8 cellular contexts compared by ENCODE assay signal in genomic region chr9:96449522-96449843, GRCh38. TPM values are rescaled to one million over a fixed set of nuclear protein-coding genes. Genes with fewer than 3 reads are reported as not detected.
DNase-seq lines count a peak whose midpoint lies in the region; ATAC-seq and TF ChIP-seq lines count a peak whose summit lies in the region.

No MANE protein-coding gene starts in this region.

- no peaks in the 10 kb centered on the region for H3F3A ChIP-seq in GM23338 (replicated peaks; ENCODE audit: low read depth)

- no peaks in the 10 kb centered on the region for H3K36me3 Mint-ChIP-seq in GM23338 (ENCODE audit: low read depth)

- peaks cover 26% of the 10 kb centered on the region for H3K27me3 Mint-ChIP-seq in GM23338 (ENCODE audit: insufficient read depth, low read depth, poor library complexity)

- peak overlapping the region; percentile 84 for H3K4me2 ChIP-seq in GM23338

- DNase-seq in GM23338 (ENCODE audit: low spot score) (peak; percentile 81), NT2/D1 (ENCODE audit: low read depth, low spot score) (no peak), epithelial cell of proximal tubule (ENCODE audit: low read depth) (no peak), omental fat pad (ENCODE audit: low spot score) (no peak), DMS 273 treated with DMSO at 0.1 percent for 48 hours (lab: John Stamatoyannopoulos, UW) (no peak)
- no peak for DNase-seq in effector CD4-positive, alpha-beta T cell
- DNase-seq in activated effector memory CD4-positive, alpha-beta T cell treated with Interleukin-2 at 50 U/mL for 16 hours, result no peak

- H3K4me1 Mint-ChIP-seq in GM23338, result peaks cover 13% of the 10 kb centered on the region

- TF ChIP-seq CTCF in GM12875 (IDR thresholded peaks at IDR 0.05; ENCODE audit: borderline replicate concordance, insufficient read depth, low read depth, low read length) (no peak), GM23338 (conservative IDR thresholded peaks at IDR 0.05; ENCODE audit: low read depth in 2 of 2) (no peak), epithelial cell of proximal tubule (conservative IDR thresholded peaks at IDR 0.05; ENCODE audit: low read depth, low read length) (no peak), omental fat pad (IDR thresholded peaks at IDR 0.05) (no peak)

- H3K9me3 ChIP-seq in NT2/D1 (ENCODE audit: insufficient read depth, low read length), result no peaks in the 10 kb centered on the region

- no peak overlapping the region for H3K27ac Mint-ChIP-seq in GM23338

- peaks cover 7% of the 10 kb centered on the region; the same call in 1 of the 2 replicates for H4K20me1 ChIP-seq in GM23338 (replicated peaks; ENCODE audit: insufficient read depth)

- H3K9ac ChIP-seq in NT2/D1 (ENCODE audit: insufficient read length, low read depth), result peak overlapping the region; percentile 12

- no peaks in the 10 kb centered on the region; the same call in 2 of the 3 replicates for H3K9me3 Mint-ChIP-seq in GM23338

- peak; percentile 60 for ATAC-seq in GM23338
- ATAC-seq in omental fat pad (ENCODE audit: low FRiP score), result peak; percentile 5

- peaks cover 29% of the 10 kb centered on the region for H3K79me2 ChIP-seq in GM23338 (replicated peaks; ENCODE audit: insufficient read depth)

- peak overlapping the region; percentile 51 for H3K4me3 ChIP-seq in GM12875 (ENCODE audit: low read depth, low read length)
- peak overlapping the region; percentile 65 for H3K4me3 ChIP-seq in GM23338
- peak overlapping the region; percentile 32 for H3K4me3 ChIP-seq in NT2/D1 (ENCODE audit: insufficient read length, low read depth)
- H3K4me3 ChIP-seq in epithelial cell of proximal tubule (ENCODE audit: low read depth, low read length), result peak overlapping the region; percentile 64

- no peak overlapping the region for H3K27ac ChIP-seq in GM23338 (ENCODE audit: low read depth)

- H2AFZ ChIP-seq in GM23338, result peak overlapping the region; percentile 85

- peak overlapping the region; percentile 77 for H3K4me3 Mint-ChIP-seq in GM23338

- H3K4me1 ChIP-seq in GM23338 (ENCODE audit: insufficient read depth), result no peaks in the 10 kb centered on the region
- H3K4me1 ChIP-seq in NT2/D1 (ENCODE audit: insufficient read depth, insufficient read length), result peaks cover 5% of the 10 kb centered on the region

- H3K36me3 ChIP-seq in GM23338 (ENCODE audit: insufficient read depth) (no peaks in the 10 kb centered on the region), NT2/D1 (ENCODE audit: insufficient read depth, insufficient read length, low read length) (no peaks in the 10 kb centered on the region)

- no peaks in the 10 kb centered on the region for H3K9me2 ChIP-seq in GM23338 (ENCODE audit: insufficient read depth)

- peaks cover 31% of the 10 kb centered on the region for H3K27me3 ChIP-seq in GM23338 (ENCODE audit: insufficient read depth)
- H3K27me3 ChIP-seq in NT2/D1 (ENCODE audit: insufficient read depth, insufficient read length), result peaks cover 34% of the 10 kb centered on the region

TF ChIP-seq in GM23338, 12 proteins besides CTCF, POLR2A, EP300 and RAD21:
- TF ChIP-seq ZNF331 (CRISPR knock-in tag; IDR thresholded peaks at IDR 0.05; ENCODE audit: low read depth) (no peak), JUNB (IDR thresholded peaks at IDR 0.05; ENCODE audit: unreplicated experiment) (no peak), CREB1 (CRISPR knock-in tag; IDR thresholded peaks at IDR 0.05; ENCODE audit: low read depth) (no peak), ZNF114 (CRISPR knock-in tag; IDR thresholded peaks at IDR 0.05) (no peak), NANOG (IDR thresholded peaks at IDR 0.05; ENCODE audit: borderline replicate concordance) (no peak), STAT1 (IDR thresholded peaks at IDR 0.05; ENCODE audit: unreplicated experiment) (no peak)
- TF ChIP-seq, protein P1, sequence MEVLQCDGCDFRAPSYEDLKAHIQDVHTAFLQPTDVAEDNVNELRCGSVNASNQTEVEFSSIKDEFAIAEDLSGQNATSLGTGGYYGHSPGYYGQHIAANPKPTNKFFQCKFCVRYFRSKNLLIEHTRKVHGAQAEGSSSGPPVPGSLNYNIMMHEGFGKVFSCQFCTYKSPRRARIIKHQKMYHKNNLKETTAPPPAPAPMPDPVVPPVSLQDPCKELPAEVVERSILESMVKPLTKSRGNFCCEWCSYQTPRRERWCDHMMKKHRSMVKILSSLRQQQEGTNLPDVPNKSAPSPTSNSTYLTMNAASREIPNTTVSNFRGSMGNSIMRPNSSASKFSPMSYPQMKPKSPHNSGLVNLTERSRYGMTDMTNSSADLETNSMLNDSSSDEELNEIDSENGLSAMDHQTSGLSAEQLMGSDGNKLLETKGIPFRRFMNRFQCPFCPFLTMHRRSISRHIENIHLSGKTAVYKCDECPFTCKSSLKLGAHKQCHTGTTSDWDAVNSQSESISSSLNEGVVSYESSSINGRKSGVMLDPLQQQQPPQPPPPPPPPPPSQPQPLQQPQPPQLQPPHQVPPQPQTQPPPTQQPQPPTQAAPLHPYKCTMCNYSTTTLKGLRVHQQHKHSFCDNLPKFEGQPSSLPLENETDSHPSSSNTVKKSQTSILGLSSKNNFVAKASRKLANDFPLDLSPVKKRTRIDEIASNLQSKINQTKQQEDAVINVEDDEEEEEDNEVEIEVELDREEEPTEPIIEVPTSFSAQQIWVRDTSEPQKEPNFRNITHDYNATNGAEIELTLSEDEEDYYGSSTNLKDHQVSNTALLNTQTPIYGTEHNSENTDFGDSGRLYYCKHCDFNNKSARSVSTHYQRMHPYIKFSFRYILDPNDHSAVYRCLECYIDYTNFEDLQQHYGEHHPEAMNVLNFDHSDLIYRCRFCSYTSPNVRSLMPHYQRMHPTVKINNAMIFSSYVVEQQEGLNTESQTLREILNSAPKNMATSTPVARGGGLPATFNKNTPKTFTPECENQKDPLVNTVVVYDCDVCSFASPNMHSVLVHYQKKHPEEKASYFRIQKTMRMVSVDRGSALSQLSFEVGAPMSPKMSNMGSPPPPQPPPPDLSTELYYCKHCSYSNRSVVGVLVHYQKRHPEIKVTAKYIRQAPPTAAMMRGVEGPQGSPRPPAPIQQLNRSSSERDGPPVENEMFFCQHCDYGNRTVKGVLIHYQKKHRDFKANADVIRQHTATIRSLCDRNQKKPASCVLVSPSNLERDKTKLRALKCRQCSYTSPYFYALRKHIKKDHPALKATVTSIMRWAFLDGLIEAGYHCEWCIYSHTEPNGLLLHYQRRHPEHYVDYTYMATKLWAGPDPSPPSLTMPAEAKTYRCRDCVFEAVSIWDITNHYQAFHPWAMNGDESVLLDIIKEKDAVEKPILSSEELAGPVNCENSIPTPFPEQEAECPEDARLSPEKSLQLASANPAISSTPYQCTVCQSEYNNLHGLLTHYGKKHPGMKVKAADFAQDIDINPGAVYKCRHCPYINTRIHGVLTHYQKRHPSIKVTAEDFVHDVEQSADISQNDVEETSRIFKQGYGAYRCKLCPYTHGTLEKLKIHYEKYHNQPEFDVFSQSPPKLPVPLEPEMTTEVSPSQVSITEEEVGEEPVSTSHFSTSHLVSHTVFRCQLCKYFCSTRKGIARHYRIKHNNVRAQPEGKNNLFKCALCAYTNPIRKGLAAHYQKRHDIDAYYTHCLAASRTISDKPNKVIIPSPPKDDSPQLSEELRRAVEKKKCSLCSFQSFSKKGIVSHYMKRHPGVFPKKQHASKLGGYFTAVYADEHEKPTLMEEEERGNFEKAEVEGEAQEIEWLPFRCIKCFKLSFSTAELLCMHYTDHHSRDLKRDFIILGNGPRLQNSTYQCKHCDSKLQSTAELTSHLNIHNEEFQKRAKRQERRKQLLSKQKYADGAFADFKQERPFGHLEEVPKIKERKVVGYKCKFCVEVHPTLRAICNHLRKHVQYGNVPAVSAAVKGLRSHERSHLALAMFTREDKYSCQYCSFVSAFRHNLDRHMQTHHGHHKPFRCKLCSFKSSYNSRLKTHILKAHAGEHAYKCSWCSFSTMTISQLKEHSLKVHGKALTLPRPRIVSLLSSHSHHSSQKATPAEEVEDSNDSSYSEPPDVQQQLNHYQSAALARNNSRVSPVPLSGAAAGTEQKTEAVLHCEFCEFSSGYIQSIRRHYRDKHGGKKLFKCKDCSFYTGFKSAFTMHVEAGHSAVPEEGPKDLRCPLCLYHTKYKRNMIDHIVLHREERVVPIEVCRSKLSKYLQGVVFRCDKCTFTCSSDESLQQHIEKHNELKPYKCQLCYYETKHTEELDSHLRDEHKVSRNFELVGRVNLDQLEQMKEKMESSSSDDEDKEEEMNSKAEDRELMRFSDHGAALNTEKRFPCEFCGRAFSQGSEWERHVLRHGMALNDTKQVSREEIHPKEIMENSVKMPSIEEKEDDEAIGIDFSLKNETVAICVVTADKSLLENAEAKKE (CRISPR knock-in tag; IDR thresholded peaks at IDR 0.05), result no peak
- TF ChIP-seq, protein P2, sequence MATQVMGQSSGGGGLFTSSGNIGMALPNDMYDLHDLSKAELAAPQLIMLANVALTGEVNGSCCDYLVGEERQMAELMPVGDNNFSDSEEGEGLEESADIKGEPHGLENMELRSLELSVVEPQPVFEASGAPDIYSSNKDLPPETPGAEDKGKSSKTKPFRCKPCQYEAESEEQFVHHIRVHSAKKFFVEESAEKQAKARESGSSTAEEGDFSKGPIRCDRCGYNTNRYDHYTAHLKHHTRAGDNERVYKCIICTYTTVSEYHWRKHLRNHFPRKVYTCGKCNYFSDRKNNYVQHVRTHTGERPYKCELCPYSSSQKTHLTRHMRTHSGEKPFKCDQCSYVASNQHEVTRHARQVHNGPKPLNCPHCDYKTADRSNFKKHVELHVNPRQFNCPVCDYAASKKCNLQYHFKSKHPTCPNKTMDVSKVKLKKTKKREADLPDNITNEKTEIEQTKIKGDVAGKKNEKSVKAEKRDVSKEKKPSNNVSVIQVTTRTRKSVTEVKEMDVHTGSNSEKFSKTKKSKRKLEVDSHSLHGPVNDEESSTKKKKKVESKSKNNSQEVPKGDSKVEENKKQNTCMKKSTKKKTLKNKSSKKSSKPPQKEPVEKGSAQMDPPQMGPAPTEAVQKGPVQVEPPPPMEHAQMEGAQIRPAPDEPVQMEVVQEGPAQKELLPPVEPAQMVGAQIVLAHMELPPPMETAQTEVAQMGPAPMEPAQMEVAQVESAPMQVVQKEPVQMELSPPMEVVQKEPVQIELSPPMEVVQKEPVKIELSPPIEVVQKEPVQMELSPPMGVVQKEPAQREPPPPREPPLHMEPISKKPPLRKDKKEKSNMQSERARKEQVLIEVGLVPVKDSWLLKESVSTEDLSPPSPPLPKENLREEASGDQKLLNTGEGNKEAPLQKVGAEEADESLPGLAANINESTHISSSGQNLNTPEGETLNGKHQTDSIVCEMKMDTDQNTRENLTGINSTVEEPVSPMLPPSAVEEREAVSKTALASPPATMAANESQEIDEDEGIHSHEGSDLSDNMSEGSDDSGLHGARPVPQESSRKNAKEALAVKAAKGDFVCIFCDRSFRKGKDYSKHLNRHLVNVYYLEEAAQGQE (IDR thresholded peaks at IDR 0.05; ENCODE audit: unreplicated experiment), result no peak
TF ChIP-seq in GM23338: peak in this region for 0.

RNA-seq across cellular contexts. Expression of gene HABP4, which starts 0.5 kb away (rescaled TPM):
- 7.7 and 9.9 TPM in 2 replicates for total RNA-seq in GM23338 (2014; rRNA removed; shearing (Covaris generic))
- 8.8 and 11.1 TPM in 2 replicates for polyA plus RNA-seq in GM23338 (2016; fragmentation: Nextera tagmentation; extraction: Ambion mirVana)
- total RNA-seq in epithelial cell of proximal tubule, result 27.3 and 41.2 TPM in 2 replicates
- total RNA-seq in omental fat pad, result 10 to 100 TPM in 3 of 4 donors, 1 to 10 TPM in 1; 9.2 to 23.4 (median 14.2) TPM

RNA-seq across cellular contexts. Expression of gene ZNF367, which starts 31.3 kb away (rescaled TPM):
- total RNA-seq in GM23338 (2014; rRNA removed; shearing (Covaris generic)), result 11.5 and 12.3 TPM in 2 replicates
- 2.5 and 3.6 TPM in 2 replicates for polyA plus RNA-seq in GM23338 (2016; fragmentation: Nextera tagmentation; extraction: Ambion mirVana)
- total RNA-seq in epithelial cell of proximal tubule (10.8 and 12.2 TPM in 2 replicates), omental fat pad (1 to 10 TPM in 3 of 4 donors, under 1 TPM in 1; 0.50 to 2.7 (median 1.9) TPM)
